ENCODE assay signal across 9 cellular contexts in genomic region chr2:176913955-176914354, GRCh38.
"Had no signal": no experiment of that assay in that cellular context is flagged by ENCODE, and none has a peak within 500 bp of the region (broad histone marks: within the 10 kb centered on the region; RNA-seq: fewer than 3 reads in every experiment).

No MANE protein-coding gene starts in this region.

- H3K27ac ChIP-seq: GM23248 had no signal

- H3K4me1 ChIP-seq: HAP-1 had no signal

- H3K9me3 ChIP-seq: HAP-1 had no signal

- H3K4me3 ChIP-seq: GM23248, GM23338, HAP-1 had no signal

- H3K36me3 ChIP-seq: HAP-1 had no signal

- ATAC-seq: GM23338, HCT116 had no signal

- DNase-seq: GM23248, GOT3, H7, H9, HCEC 1CT, HFFc6 had no signal
